In genomic region chr7:6826151-6826550, GRCh38 we compare ENCODE assay signal across 8 cellular contexts. TPM values are rescaled to one million over a fixed set of nuclear protein-coding genes. Genes with fewer than 3 reads are reported as not detected.
DNase-seq lines count a peak whose midpoint lies in the region; ATAC-seq and TF ChIP-seq lines count a peak whose summit lies in the region.
"Not testable (repeated sequence)": the region's sequence is repeated elsewhere in the genome, so short reads cannot be mapped to it uniquely, and the experiment has no call there.

Gene CCZ1B, minus strand, starts transcription at chr7:6826275. Its CDS starts 78 bp downstream, at chr7:6826197.

- not testable (repeated sequence) for H3K4me1 ChIP-seq in adrenal gland (replicated peaks in 1 of 2); upper lobe of right lung

- peak within 1 kb of the TSS in 3 of 4 donors; percentile 8 to 56 (median 32) for H3K4me3 ChIP-seq in adrenal gland
- H3K4me3 ChIP-seq in upper lobe of right lung = peak within 1 kb of the TSS; percentile 64

- H3K4me3 Mint-ChIP-seq in T-helper 17 cell = peak within 1 kb of the TSS; percentile 89

- peak; percentile 98 for ATAC-seq in GM18498 (IDR thresholded peaks at IDR 0.05; ENCODE audit: unreplicated experiment)
- peak; percentile 100 for ATAC-seq in HG02884 (IDR thresholded peaks at IDR 0.05; ENCODE audit: unreplicated experiment)
- peak; percentile 97 for ATAC-seq in T-helper 17 cell
- ATAC-seq in left ventricle myocardium superior = peak; percentile 99
- peak; percentile 99 for ATAC-seq in upper lobe of right lung

- not testable (repeated sequence) for H3K36me3 ChIP-seq in adrenal gland (replicated peaks in 1 of 2)
- peaks cover 16% of the 10 kb centered on the region for H3K36me3 ChIP-seq in upper lobe of right lung

- H3K27me3 Mint-ChIP-seq in T-helper 17 cell = not testable (repeated sequence)

- 1 to 8% (median 2%) methylated on average over 10 to 25 of the region's 35 CpGs; no CpG with 5 or more reads in 1 of the 4 donors for WGBS in adrenal gland, 4 donors

- TF ChIP-seq POLR2A in adrenal gland (IDR thresholded peaks at IDR 0.05) = peak in 1 of 2 donors; percentile 20

- H3K4me1 Mint-ChIP-seq in T-helper 17 cell = not testable (repeated sequence)

- H3K9me3 ChIP-seq in T-helper 17 cell (ENCODE audit: control insufficient read depth, low read length, poor library complexity, severe bottlenecking); adrenal gland (replicated peaks in 1 of 3); upper lobe of right lung: not testable (repeated sequence)

- H3K27ac ChIP-seq in adrenal gland (peak within 1 kb of the TSS in 3 of 5 donors; percentile 27 to 67 (median 52)), upper lobe of right lung (peak within 1 kb of the TSS; percentile 78)

- DNase-seq in NCI-H1694 (lab: John Stamatoyannopoulos, UW) = peak; percentile 38
- DNase-seq in T-helper 17 cell = peak; percentile 69 to 75 (median 73)
- DNase-seq in adrenal gland = peak; percentile 74 to 89 (median 79)
- peak; percentile 90 for DNase-seq in left ventricle myocardium superior
- DNase-seq in putamen (ENCODE audit: low spot score) = peak; percentile 79
- DNase-seq in upper lobe of right lung = peak; percentile 95

- TF ChIP-seq CTCF in adrenal gland (IDR thresholded peaks at IDR 0.05) (peak in 1 of 6 experiments; percentile 3), upper lobe of right lung (IDR thresholded peaks at IDR 0.05) (peak; percentile 21)

- H3K27ac Mint-ChIP-seq in T-helper 17 cell = peak within 1 kb of the TSS; percentile 79

- H3K36me3 Mint-ChIP-seq in T-helper 17 cell (ENCODE audit: low read depth) = not testable (repeated sequence)

- intact Hi-C loops in adrenal gland (cut with DNase I); left ventricle myocardium superior (cut with micrococcal nuclease); upper lobe of right lung (cut with DNase I): not testable (repeated sequence)

- not testable (repeated sequence) for H3K27me3 ChIP-seq in adrenal gland, upper lobe of right lung

RNA-seq across cellular contexts. Expression of gene CCZ1B, which starts in this region (rescaled TPM):
- total RNA-seq in T-helper 17 cell = 10 to 100 TPM; 61.5 to 70.8 TPM
- total RNA-seq in adrenal gland = 100 to 1,000 TPM in 1 of 8 donors, 10 to 100 TPM in 7; 16.4 to 105 (median 60.9) TPM
- 100 to 1,000 TPM in 1 of 3 donors, 10 to 100 TPM in 2; 65.8 to 139 (median 72.4) TPM for polyA plus RNA-seq in adrenal gland
- 23.8 TPM for total RNA-seq in left ventricle myocardium superior
- total RNA-seq in upper lobe of right lung = 70.4 TPM

Comparison
In these comparisons a context has a peak if more than half of its experiments do, and no peak if none do; other contexts are left out.
1. Peak in every context shown above with its lines: DNase-seq, ATAC-seq, H3K4me3 ChIP-seq and H3K27ac ChIP-seq.
2. DNase-seq: peak in every context shown above with its lines; median percentile 95 in upper lobe of right lung; 90 in left ventricle myocardium superior; 79 in adrenal gland; 79 in putamen; 73 in T-helper 17 cell; 38 in NCI-H1694.